Comparison of ENCODE assay signal across 30 cellular contexts in the genomic region with DNA sequence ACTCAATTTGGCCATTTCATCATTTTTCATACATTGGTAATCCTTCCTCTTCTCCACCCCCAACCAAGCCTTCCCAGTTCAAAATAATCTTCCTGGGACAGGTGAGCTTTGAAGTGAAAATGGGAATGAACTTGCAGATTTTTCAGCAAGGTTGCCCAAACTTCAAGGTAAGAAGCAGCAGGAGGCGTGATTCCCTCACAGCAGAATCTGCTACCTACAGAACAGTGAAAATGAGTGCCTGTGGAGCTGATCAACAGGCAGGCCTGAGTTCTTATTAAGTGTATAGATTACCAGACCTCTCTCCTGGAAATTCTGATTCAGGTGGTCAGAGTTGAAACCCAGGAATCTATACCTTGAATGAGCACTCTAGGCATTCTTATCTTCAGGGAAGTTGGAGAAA.
"Had no signal": no experiment of that assay in that cellular context is flagged by ENCODE, and none has a peak within 500 bp of the region (broad histone marks: within the 10 kb centered on the region; RNA-seq: fewer than 3 reads in every experiment).

No MANE protein-coding gene starts in this region.

- H3K4me3 Mint-ChIP-seq: naive thymus-derived CD4-positive, alpha-beta T cell; natural killer cell treated with Interleukin-12 subunit alpha and Interleukin-12 subunit beta and Interleukin-15 and Interleukin-18, amount 100 ng/mL, for 72 hours; stimulated activated naive B cell treated with anti-CD40 and anti-IgM and Interleukin-4, amounts not matched to agents 10 μg/mL and 1 μg/mL and 100 μg/mL, for 72 hours had no signal

- H3K4me3 ChIP-seq: left lung, lower lobe of right lung, mucosa of descending colon, pancreas, prostate gland, skin epidermis, stomach, testis, thyroid gland, transverse colon, upper lobe of left lung, vagina had no signal

- H3K9me3 ChIP-seq: left lung, lower lobe of right lung, mucosa of descending colon, pancreas, prostate gland, stomach, testis, thyroid gland, transverse colon, upper lobe of left lung, vagina had no signal

- H3K4me1 Mint-ChIP-seq: naive thymus-derived CD4-positive, alpha-beta T cell; stimulated activated naive B cell treated with anti-CD40 and anti-IgM and Interleukin-4, amounts not matched to agents 10 μg/mL and 1 μg/mL and 100 μg/mL, for 72 hours had no signal

- H3K27me3 ChIP-seq: left lung, stomach, testis, thyroid gland, transverse colon, upper lobe of left lung, vagina had no signal

- ATAC-seq: left colon; left lung; lower lobe of right lung; mucosa of descending colon; naive thymus-derived CD4-positive, alpha-beta T cell; natural killer cell treated with Interleukin-12 subunit alpha and Interleukin-12 subunit beta and Interleukin-15 and Interleukin-18, amount 100 ng/mL, for 72 hours; pancreas; right cardiac atrium; sciatic nerve; stimulated activated naive B cell treated with anti-CD40 and anti-IgM and Interleukin-4, amounts not matched to agents 10 μg/mL and 1 μg/mL and 100 μg/mL, for 72 hours; stimulated activated naive CD8-positive, alpha-beta T cell treated with anti-CD3 and anti-CD28 coated beads, Interleukin-15, Interleukin-2, amounts not matched to agents 100 U/mL and 50 U/mL, for 24 hours had no signal

- H3K27me3 Mint-ChIP-seq: naive thymus-derived CD4-positive, alpha-beta T cell; natural killer cell treated with Interleukin-12 subunit alpha and Interleukin-12 subunit beta and Interleukin-15 and Interleukin-18, amount 100 ng/mL, for 72 hours; stimulated activated naive B cell treated with anti-CD40 and anti-IgM and Interleukin-4, amounts not matched to agents 10 μg/mL and 1 μg/mL and 100 μg/mL, for 72 hours had no signal

- H3K36me3 ChIP-seq: left lung, lower lobe of right lung, pancreas, prostate gland, stomach, thyroid gland, transverse colon, upper lobe of left lung, vagina had no signal

- H3K36me3 Mint-ChIP-seq: natural killer cell treated with Interleukin-12 subunit alpha and Interleukin-12 subunit beta and Interleukin-15 and Interleukin-18, amount 100 ng/mL, for 72 hours; stimulated activated naive B cell treated with anti-CD40 and anti-IgM and Interleukin-4, amounts not matched to agents 10 μg/mL and 1 μg/mL and 100 μg/mL, for 72 hours had no signal

- H3K27ac ChIP-seq: left lung, lower lobe of right lung, pancreas, prostate gland, skin epidermis, stomach, testis, thyroid gland, transverse colon, upper lobe of left lung, vagina had no signal

- H3K4me1 ChIP-seq: left lung, lower lobe of right lung, pancreas, prostate gland, stomach, testis, thyroid gland, transverse colon, upper lobe of left lung, vagina had no signal

- DNase-seq: hippocampal formation; left colon; left lung; lower lobe of right lung; mammary epithelial cell; mesenchymal stem cell; midbrain; mucosa of descending colon; naive thymus-derived CD4-positive, alpha-beta T cell; nucleus accumbens; pancreas; posterior cingulate gyrus; retina; right cardiac atrium; stimulated activated CD4-positive, alpha-beta T cell treated with anti-CD3 and anti-CD28 coated beads, Interleukin-12 subunit alpha, Interleukin-12 subunit beta, amount 100 ng/mL, for 4 hours; stimulated activated CD4-positive, alpha-beta T cell treated with anti-CD3 and anti-CD28 coated beads, Interleukin-15, amount 100 ng/mL, for 24 hours; stimulated activated CD4-positive, alpha-beta T cell treated with anti-CD3 and anti-CD28 coated beads, Interleukin-2, amount 100 ng/mL, for 24 hours; stimulated activated CD4-positive, alpha-beta T cell treated with anti-CD3 and anti-CD28 coated beads, Interleukin-4, amount 100 ng/mL, for 1 hour; stimulated activated naive B cell treated with anti-CD40 and anti-IgM and Interleukin-4, amounts not matched to agents 10 μg/mL and 1 μg/mL and 100 μg/mL, for 72 hours; stimulated activated naive CD8-positive, alpha-beta T cell treated with anti-CD3 and anti-CD28 coated beads, Interleukin-15, Interleukin-2, amounts not matched to agents 100 U/mL and 50 U/mL, for 24 hours; stomach; testis; thyroid gland; transverse colon; upper lobe of left lung had no signal

- H3K27ac Mint-ChIP-seq: naive thymus-derived CD4-positive, alpha-beta T cell; natural killer cell treated with Interleukin-12 subunit alpha and Interleukin-12 subunit beta and Interleukin-15 and Interleukin-18, amount 100 ng/mL, for 72 hours; stimulated activated naive B cell treated with anti-CD40 and anti-IgM and Interleukin-4, amounts not matched to agents 10 μg/mL and 1 μg/mL and 100 μg/mL, for 72 hours had no signal
